In genomic region chr13:110410906-110411305, GRCh38 we compare ENCODE assay signal across 12 cellular contexts.
DNase-seq lines count a peak whose midpoint lies in the region; ATAC-seq, FAIRE-seq and TF ChIP-seq lines count a peak whose summit lies in the region.
"Had no signal": no experiment of that assay in that cellular context is flagged by ENCODE, and none has a peak within 500 bp of the region (broad histone marks: within the 10 kb centered on the region; RNA-seq: fewer than 3 reads in every experiment).

No MANE protein-coding gene starts in this region.

- no peaks in the 10 kb centered on the region for H3K79me2 ChIP-seq in parathyroid adenoma

- H3K4me2 ChIP-seq in parathyroid adenoma (ENCODE audit: low read length): no peak overlapping the region

- no peak overlapping the region for H3K9ac ChIP-seq in parathyroid adenoma

- intact Hi-C loops in heart left ventricle (cut with DNase I) (loop anchor here in 9 of 10 donors (5.0 to 10.0 kb wide), 7 partner anchors 49 to 189 kb away; partner anchors contain the start of genes COL4A1 (in 6 of the 9) and COL4A2 (in 6 of the 9)), left cardiac atrium (cut with DNase I) (loop anchor here (5.0 to 10.0 kb wide), 3 partner anchors 66 to 176 kb away; partner anchors contain the start of genes COL4A1 (in 1 of the 2) and COL4A2 (in 1 of the 2)), esophagus muscularis mucosa (cut with DNase I) (loop anchor here (5.0 kb wide), 2 partner anchors 69 to 179 kb away; no protein-coding TSS in a partner anchor), uterus (cut with DNase I; ENCODE audit: low total_unique reads) (loop anchor here (5.0 to 10.0 kb wide), 2 partner anchors 104 to 186 kb away; partner anchors contain the start of genes COL4A1 and COL4A2)

- peak overlapping the region; percentile 51 to 95 (median 83) for H3K27ac ChIP-seq in heart left ventricle
- H3K27ac ChIP-seq in esophagus muscularis mucosa (replicated peaks in 1 of 4): peak overlapping the region; percentile 86 to 98 (median 92)
- peak overlapping the region; percentile 51 for H3K27ac ChIP-seq in parathyroid adenoma
- peak overlapping the region; percentile 92 to 97 for H3K27ac ChIP-seq in uterus
- H3K27ac ChIP-seq in small intestine (ENCODE audit: low read depth in 1 of 2, low read length in 1 of 2): peak overlapping the region in 1 of 2 donors; percentile 82

- H3K27me3 ChIP-seq in heart left ventricle (no peaks in the 10 kb centered on the region), esophagus muscularis mucosa (no peaks in the 10 kb centered on the region), parathyroid adenoma (ENCODE audit: control insufficient read depth, insufficient read depth, low read length) (no peaks in the 10 kb centered on the region), uterus (no peaks in the 10 kb centered on the region), small intestine (ENCODE audit: control insufficient read depth in 2 of 2, insufficient read depth in 2 of 2, low read length in 2 of 2) (no peaks in the 10 kb centered on the region)

- TF ChIP-seq POLR2A in heart left ventricle (IDR thresholded peaks at IDR 0.05) (no peak), esophagus muscularis mucosa (IDR thresholded peaks at IDR 0.05; ENCODE audit: low read depth) (no peak), uterus (IDR thresholded peaks at IDR 0.05) (no peak), GM12891 (IDR thresholded peaks at IDR 0.05; ENCODE audit: low read depth, low read length) (no peak)

- DNase-seq in heart left ventricle (no peak), left cardiac atrium (no peak), esophagus muscularis mucosa (ENCODE audit: extremely low spot score) (no peak), uterus (no peak), small intestine (no peak), GM12891 (ENCODE audit: insufficient read length, low spot score) (no peak)
- DNase-seq: activated CD8-positive, alpha-beta memory T cell treated with anti-CD3 and anti-CD28 coated beads, Interleukin-2, amount 10 ng/mL, durations not matched to agents 7 days and 5 days; effector memory CD4-positive, alpha-beta T cell; NCI-H1436 treated with DMSO at 0.1 percent for 48 hours; NCI-H69 had no signal

- TF ChIP-seq EP300 in esophagus muscularis mucosa (IDR thresholded peaks at IDR 0.05): no peak

- peaks cover 6 to 97% (median 74%) of the 10 kb centered on the region in 12 donors for H3K4me1 ChIP-seq in heart left ventricle
- peaks cover 82 to 95% (median 92%) of the 10 kb centered on the region in 4 donors for H3K4me1 ChIP-seq in esophagus muscularis mucosa
- no peaks in the 10 kb centered on the region for H3K4me1 ChIP-seq in parathyroid adenoma
- peaks cover 35 to 37% of the 10 kb centered on the region in 2 donors for H3K4me1 ChIP-seq in uterus
- peaks cover 0 to 2% of the 10 kb centered on the region in 2 donors for H3K4me1 ChIP-seq in small intestine (ENCODE audit: control insufficient read depth in 2 of 2, insufficient read depth in 1 of 2, low read depth in 1 of 2, low read length in 1 of 2)

- peaks cover 0 to 7% (median 0%) of the 10 kb centered on the region in 9 donors for H3K36me3 ChIP-seq in heart left ventricle
- H3K36me3 ChIP-seq in esophagus muscularis mucosa: peaks cover 0 to 11% (median 0%) of the 10 kb centered on the region in 4 donors
- H3K36me3 ChIP-seq in parathyroid adenoma (ENCODE audit: control insufficient read depth, insufficient read depth, low read length): no peaks in the 10 kb centered on the region
- no peaks in the 10 kb centered on the region for H3K36me3 ChIP-seq in uterus
- no peaks in the 10 kb centered on the region for H3K36me3 ChIP-seq in small intestine (ENCODE audit: control insufficient read depth in 2 of 2, insufficient read depth in 2 of 2, low read length in 2 of 2)

- no peak overlapping the region for H2AFZ ChIP-seq in parathyroid adenoma

- H3K9me3 ChIP-seq in heart left ventricle (no peaks in the 10 kb centered on the region), esophagus muscularis mucosa (no peaks in the 10 kb centered on the region), parathyroid adenoma (ENCODE audit: control insufficient read depth, low read length) (no peaks in the 10 kb centered on the region), uterus (no peaks in the 10 kb centered on the region), small intestine (ENCODE audit: control insufficient read depth, low read depth) (no peaks in the 10 kb centered on the region)

- 75 to 81% (median 78%) methylated on average over 10 of the region's 10 CpGs for WGBS in heart left ventricle, 4 donors
- WGBS in esophagus muscularis mucosa: 65% methylated on average over 10 of the region's 10 CpGs
- WGBS in small intestine, 3 donors: 68 to 74% (median 70%) methylated on average over 10 of the region's 10 CpGs

- TF ChIP-seq CTCF in heart left ventricle (IDR thresholded peaks at IDR 0.05): no peak
- no peak for TF ChIP-seq CTCF in esophagus muscularis mucosa (IDR thresholded peaks at IDR 0.05)
- no peak for TF ChIP-seq CTCF in parathyroid adenoma (IDR thresholded peaks at IDR 0.05)
- TF ChIP-seq CTCF in uterus (IDR thresholded peaks at IDR 0.05): no peak

- no peak for ATAC-seq in heart left ventricle
- ATAC-seq in left cardiac atrium: no peak
- ATAC-seq in HG02763 (IDR thresholded peaks at IDR 0.05; ENCODE audit: unreplicated experiment): no peak
- ATAC-seq: activated CD8-positive, alpha-beta memory T cell treated with anti-CD3 and anti-CD28 coated beads, Interleukin-2, amount 10 ng/mL, durations not matched to agents 7 days and 5 days had no signal

- FAIRE-seq in small intestine (lab: Jason Lieb, UNC) (no peak), GM12891 (lab: Jason Lieb, UNC) (no peak)

- no peak overlapping the region for H3K4me3 ChIP-seq in heart left ventricle
- H3K4me3 ChIP-seq in esophagus muscularis mucosa: no peak overlapping the region
- H3K4me3 ChIP-seq in parathyroid adenoma (ENCODE audit: low read depth, low read length): no peak overlapping the region
- no peak overlapping the region for H3K4me3 ChIP-seq in uterus
- H3K4me3 ChIP-seq in small intestine (ENCODE audit: low read depth in 1 of 2, low read length in 2 of 2): no peak overlapping the region

TF ChIP-seq in GM12891, 5 proteins besides CTCF, POLR2A, EP300 and RAD21:
- TF ChIP-seq POLR2AphosphoS5 (IDR thresholded peaks at IDR 0.05; ENCODE audit: low read depth, low read length) (no peak), TAF1 (IDR thresholded peaks at IDR 0.05; ENCODE audit: low read depth, low read length) (no peak), SPI1 (IDR thresholded peaks at IDR 0.05; ENCODE audit: low read depth, low read length) (no peak), PAX5 (IDR thresholded peaks at IDR 0.05; ENCODE audit: insufficient read depth, low read length, severe bottlenecking) (no peak), POU2F2 (IDR thresholded peaks at IDR 0.05; ENCODE audit: low read depth, low read length) (no peak)
